In the genomic region with DNA sequence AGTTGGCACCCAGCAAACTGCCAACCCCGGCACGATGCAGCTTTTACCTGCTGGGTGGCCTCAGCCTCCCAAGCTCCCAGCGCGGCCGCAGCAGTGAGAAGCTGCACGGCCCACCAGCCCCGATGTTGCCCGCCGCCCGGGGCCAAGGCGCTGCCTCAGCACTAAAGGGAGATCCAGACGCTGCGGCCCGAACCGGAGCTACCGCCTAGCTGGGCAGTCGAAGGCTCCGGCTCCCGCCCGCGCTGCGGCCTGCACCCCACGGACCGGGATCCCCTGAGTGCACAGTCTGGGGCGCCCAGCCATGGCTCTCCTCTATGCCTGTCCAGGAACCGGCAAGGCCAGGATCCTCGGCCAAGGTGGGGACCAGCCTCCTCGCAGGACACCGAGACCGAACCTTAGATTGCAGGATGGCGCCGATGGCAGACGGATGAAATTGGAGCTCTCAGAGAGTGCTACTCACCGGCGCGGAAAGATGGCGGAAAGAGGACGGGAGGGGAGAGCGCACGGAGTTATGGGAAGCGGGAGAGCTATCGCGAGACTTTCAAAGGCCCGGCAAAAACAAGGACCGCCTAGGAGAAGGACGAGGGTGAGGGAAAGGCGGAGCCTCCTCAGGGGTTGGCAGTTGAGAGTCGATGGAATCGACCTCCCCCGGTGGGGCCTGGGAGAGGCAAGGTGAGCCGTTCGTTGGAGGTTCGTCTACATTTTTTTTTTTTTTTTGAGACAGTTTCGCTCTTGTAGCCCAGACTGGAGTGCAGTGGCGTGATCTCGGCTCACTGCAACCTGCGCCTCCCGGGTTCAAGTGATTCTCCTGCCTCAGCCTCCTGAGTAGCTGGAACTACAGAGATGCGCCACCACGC, we compare ENCODE assay signal across 8 cellular contexts. TPM values are rescaled to one million over a fixed set of nuclear protein-coding genes. Genes with fewer than 3 reads are reported as not detected.
A peak's percentile ranks its signal among the peaks of the same experiment; 100 is the strongest.
DNase-seq lines count a peak whose midpoint lies in the region; ATAC-seq and TF ChIP-seq lines count a peak whose summit lies in the region.

TSS of gene RPS15A (minus strand) at position 485 of the 857 bp plus-strand sequence. CDS start 1,221 bp downstream, outside the sequence.

- no peaks in the 10 kb centered on the region for H3K27me3 ChIP-seq in KMS-11 (ENCODE audit: insufficient read depth, low read depth)
- no peaks in the 10 kb centered on the region for H3K27me3 ChIP-seq in Peyer's patch
- no peaks in the 10 kb centered on the region for H3K27me3 ChIP-seq in muscle layer of duodenum (ENCODE audit: low read depth, low read length)

- ATAC-seq in GM21737 (IDR thresholded peaks at IDR 0.05; ENCODE audit: unreplicated experiment) (peak; percentile 89), esophagus mucosa (peak; percentile 96)

- H3K27ac ChIP-seq in KMS-11, result peak within 1 kb of the TSS; percentile 73
- peak within 1 kb of the TSS; percentile 75 to 89 (median 82) for H3K27ac ChIP-seq in Peyer's patch
- peak within 1 kb of the TSS; percentile 90 for H3K27ac ChIP-seq in muscle layer of duodenum (ENCODE audit: low read length)

- peaks cover 51% of the 10 kb centered on the region for H3K79me2 ChIP-seq in KMS-11 (ENCODE audit: insufficient read depth, low read depth)

- peaks cover 38% of the 10 kb centered on the region for H4K20me1 ChIP-seq in KMS-11 (ENCODE audit: insufficient read depth)

- DNase-seq in DMS53 treated with DMSO at 0.1 percent for 48 hours (lab: John Stamatoyannopoulos, UW; ENCODE audit: unreplicated experiment), result peak; percentile 88
- DNase-seq in Peyer's patch, result peak; percentile 90 to 97 (median 92)
- DNase-seq in activated T-cell treated with anti-CD3 and anti-CD28 coated beads, Interleukin-2, amount 50 U/mL, for 48 hours, result peak; percentile 93 to 94
- peak; percentile 88 to 90 for DNase-seq in stimulated activated CD8-positive, alpha-beta memory T cell treated with anti-CD3 and anti-CD28 coated beads, Interleukin-7, amount 100 ng/mL, for 4 hours (ENCODE audit: low read depth in 2 of 2)

- H3K4me1 ChIP-seq in KMS-11 (ENCODE audit: low read depth, poor library complexity, severe bottlenecking), result peaks cover 35% of the 10 kb centered on the region
- H3K4me1 ChIP-seq in Peyer's patch, result peaks cover 0 to 39% (median 13%) of the 10 kb centered on the region in 4 donors
- H3K4me1 ChIP-seq in muscle layer of duodenum (ENCODE audit: control insufficient read depth in 1 of 2, insufficient read depth in 2 of 2, low read length in 2 of 2), result peaks cover 15 to 41% of the 10 kb centered on the region in 2 donors

- peak; percentile 63 to 76 for TF ChIP-seq POLR2A in Peyer's patch (IDR thresholded peaks at IDR 0.05)

- H3K9ac ChIP-seq in KMS-11, result peak within 1 kb of the TSS; percentile 98

- peak within 1 kb of the TSS; percentile 68 for H2AFZ ChIP-seq in KMS-11 (ENCODE audit: low read depth)

- TF ChIP-seq CTCF in KMS-11 (conservative IDR thresholded peaks at IDR 0.05; ENCODE audit: low read depth, low read length), result no peak
- TF ChIP-seq CTCF in Peyer's patch (IDR thresholded peaks at IDR 0.05), result no peak

- H3K9me3 ChIP-seq in Peyer's patch (no peaks in the 10 kb centered on the region), muscle layer of duodenum (ENCODE audit: control insufficient read depth in 1 of 2, low read length in 2 of 2) (no peaks in the 10 kb centered on the region)

- peak within 1 kb of the TSS; percentile 66 for H3K4me2 ChIP-seq in KMS-11

- H3K36me3 ChIP-seq in KMS-11 (ENCODE audit: insufficient read depth), result peaks cover 28% of the 10 kb centered on the region; the same call in 1 of the 2 replicates
- peaks cover 0 to 60% (median 4%) of the 10 kb centered on the region in 3 donors for H3K36me3 ChIP-seq in Peyer's patch
- peaks cover 47 to 50% of the 10 kb centered on the region in 2 donors for H3K36me3 ChIP-seq in muscle layer of duodenum (ENCODE audit: control insufficient read depth in 1 of 2, insufficient read depth in 2 of 2, low read length in 2 of 2)

- no peak within 1 kb of the TSS for H3K4me3 ChIP-seq in KMS-11 (IDR thresholded peaks at IDR 0.05; ENCODE audit: insufficient read depth, low read depth, low read length)
- H3K4me3 ChIP-seq in Peyer's patch, result peak within 1 kb of the TSS; percentile 72 to 90 (median 83)
- peak within 1 kb of the TSS; percentile 98 for H3K4me3 ChIP-seq in muscle layer of duodenum (ENCODE audit: low read depth in 1 of 2, low read length in 2 of 2)

RNA-seq across cellular contexts. Expression of gene RPS15A, which starts in this region (rescaled TPM):
- total RNA-seq in Peyer's patch, result 100 to 1,000 TPM; 361 to 943 (median 495) TPM
- total RNA-seq in esophagus mucosa, result 1,438 TPM
